Comparison of ENCODE assay signal across 9 cellular contexts in the genomic region with DNA sequence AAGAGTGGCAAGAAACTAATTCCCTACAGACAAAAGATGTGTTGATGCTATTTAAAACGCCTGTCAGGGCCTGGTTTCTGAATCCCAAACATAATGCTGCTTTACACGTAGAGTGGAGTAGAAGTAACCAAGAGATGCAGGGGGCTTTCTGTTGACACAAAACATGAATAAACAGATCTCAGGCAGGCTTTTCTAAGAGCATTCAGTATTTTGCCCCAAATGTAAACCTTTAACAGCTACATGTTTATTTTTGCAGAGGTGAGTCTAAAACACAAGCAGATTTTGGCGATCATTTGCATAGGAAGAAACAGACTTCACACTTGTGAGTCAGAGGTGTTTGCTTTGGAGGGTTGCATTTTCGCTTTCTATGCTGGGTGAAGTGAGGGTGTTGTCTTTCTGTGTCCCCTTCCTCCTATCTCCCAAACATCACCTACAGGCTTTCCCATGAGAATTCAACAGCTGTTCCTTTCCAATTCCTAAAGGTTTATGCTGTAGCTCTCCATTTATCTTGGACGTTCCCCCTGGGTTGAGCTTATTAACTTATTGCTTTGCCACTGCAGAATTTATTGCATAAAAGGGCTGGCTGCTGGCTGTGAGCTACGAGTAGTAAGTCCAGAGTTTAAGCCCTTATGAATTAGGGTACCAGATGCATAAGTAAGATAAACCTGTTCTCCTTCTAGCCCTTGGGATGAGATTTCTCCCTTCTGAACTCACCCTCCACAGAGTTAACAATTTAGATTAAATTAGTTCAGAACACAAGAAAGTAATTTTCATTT.
A peak's percentile ranks its signal among the peaks of the same experiment; 100 is the strongest.
DNase-seq lines count a peak whose midpoint lies in the region; ATAC-seq and TF ChIP-seq lines count a peak whose summit lies in the region.
"Had no signal": no experiment of that assay in that cellular context is flagged by ENCODE, and none has a peak within 500 bp of the region (broad histone marks: within the 10 kb centered on the region; RNA-seq: fewer than 3 reads in every experiment).

No MANE protein-coding gene starts in this region.

- peak; percentile 53 for TF ChIP-seq POLR2A in GM18505 (IDR thresholded peaks at IDR 0.05; ENCODE audit: borderline replicate concordance, extremely low read depth, insufficient read depth, insufficient read length)

- peaks cover 9% of the 10 kb centered on the region for H3K27me3 Mint-ChIP-seq in nephron progenitor cell (ENCODE audit: low read depth, poor library complexity)

- no peak for TF ChIP-seq CTCF in nephron progenitor cell (IDR thresholded peaks at IDR 0.05)

- H3K4me3 Mint-ChIP-seq in nephron progenitor cell, result no peak overlapping the region

- peaks cover 5% of the 10 kb centered on the region for H3K36me3 Mint-ChIP-seq in nephron progenitor cell (ENCODE audit: low read depth)

- ATAC-seq in GM18505 (IDR thresholded peaks at IDR 0.05; ENCODE audit: unreplicated experiment) (peak; percentile 98), GM21526 (IDR thresholded peaks at IDR 0.05; ENCODE audit: low FRiP score, unreplicated experiment) (peak; percentile 99), HG03521 (IDR thresholded peaks at IDR 0.05; ENCODE audit: unreplicated experiment) (peak; percentile 99), esophagus mucosa (peak; percentile 61)

- peaks cover 11% of the 10 kb centered on the region for H3K9me3 Mint-ChIP-seq in nephron progenitor cell

- H3K27ac Mint-ChIP-seq in nephron progenitor cell, result no peak overlapping the region

- DNase-seq in nephron progenitor cell (no peak), inferior parietal cortex (ENCODE audit: extremely low spot score) (no peak), AG08395 (ENCODE audit: low spot score) (no peak), T1000 (lab: John Stamatoyannopoulos, UW) (no peak)
- DNase-seq: posterior cingulate gyrus had no signal

- H3K4me1 Mint-ChIP-seq in nephron progenitor cell, result peaks cover 10% of the 10 kb centered on the region
